Comparison of ENCODE assay signal across 8 cellular contexts in genomic region chr1:36721261-36721660, GRCh38.
"Had no signal": no experiment of that assay in that cellular context is flagged by ENCODE, and none has a peak within 500 bp of the region (broad histone marks: within the 10 kb centered on the region; RNA-seq: fewer than 3 reads in every experiment).

No MANE protein-coding gene starts in this region.

- H3K4me3 ChIP-seq: GM23248, K562 had no signal

- H2AFZ ChIP-seq: GM23248 had no signal

- ATAC-seq: K562 had no signal

- H3K9ac ChIP-seq: GM23248 had no signal

- DNase-seq: GM23248, GOT3, H9, HCEC 1CT, IMR-90 had no signal

- FAIRE-seq: H54, HTR-8/SVneo, K562 had no signal

- H3K27ac ChIP-seq: GM23248 had no signal
